2 cellular contexts compared by ENCODE assay signal in the genomic region with DNA sequence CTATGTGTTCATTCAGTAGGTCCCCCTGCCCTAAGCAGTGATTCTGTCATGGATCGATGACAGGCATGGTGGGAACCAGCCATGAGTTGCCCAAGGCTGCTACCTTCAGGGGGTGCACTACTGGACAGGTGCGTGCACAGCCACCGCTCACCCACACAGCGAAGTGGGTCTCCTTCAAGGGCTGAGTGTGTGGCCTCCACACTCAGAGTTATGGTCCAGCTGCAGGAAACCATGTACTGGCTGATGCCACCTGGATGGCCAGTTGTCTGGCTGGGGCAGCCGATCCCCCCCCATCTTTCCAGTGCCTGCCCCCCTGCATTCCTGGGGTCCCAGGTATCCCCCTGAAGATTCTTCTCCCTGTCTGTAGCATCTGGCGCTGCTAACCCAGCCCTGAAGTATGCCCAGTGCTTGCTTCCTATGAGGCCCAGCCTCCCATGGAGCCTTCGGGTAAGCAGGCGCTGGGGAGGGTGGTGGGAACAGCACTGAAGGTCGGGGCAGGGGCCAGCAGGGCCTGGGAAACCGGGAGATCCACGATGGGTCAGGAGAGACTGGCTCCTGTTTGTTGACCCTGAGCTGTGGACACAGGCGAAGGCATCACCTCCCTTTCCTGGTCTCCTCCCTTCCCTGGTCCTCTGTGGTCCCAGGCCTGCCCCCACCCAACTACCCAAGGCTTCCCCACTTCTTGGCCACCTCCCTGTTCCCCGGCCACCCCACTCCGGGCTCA.
A peak's percentile ranks its signal among the peaks of the same experiment; 100 is the strongest.
TF ChIP-seq lines count a peak whose summit lies in the region.

No MANE protein-coding gene starts in this region.

TF ChIP-seq in HEK293, 187 proteins besides CTCF, POLR2A, EP300 and RAD21:
- TF ChIP-seq ZFHX2 (tag by site-specific recombination; conservative IDR thresholded peaks at IDR 0.05) (0 out of 2 replicates have a peak, but pooled peaks have one; percentile 6), ZNF341 (tag by site-specific recombination; IDR thresholded peaks at IDR 0.05; ENCODE audit: low read depth) (peak; percentile 59), ZNF768 (tag by site-specific recombination; IDR thresholded peaks at IDR 0.05) (no peak), YY2 (tag by site-specific recombination; IDR thresholded peaks at IDR 0.05) (no peak)
TF ChIP-seq in HEK293: peak in this region for 2.

TF ChIP-seq in H1, 55 proteins besides CTCF, POLR2A, EP300 and RAD21:
- no peak for TF ChIP-seq TEAD4 (IDR thresholded peaks at IDR 0.05; ENCODE audit: low read depth, low read length)
- TF ChIP-seq POLR2AphosphoS5 (IDR thresholded peaks at IDR 0.05; ENCODE audit: low read depth, low read length): no peak
- TF ChIP-seq CHD2 (IDR thresholded peaks at IDR 0.05; ENCODE audit: low read length): no peak
- no peak for TF ChIP-seq MAFK (IDR thresholded peaks at IDR 0.05; ENCODE audit: low read depth, low read length)
- TF ChIP-seq, protein P1, sequence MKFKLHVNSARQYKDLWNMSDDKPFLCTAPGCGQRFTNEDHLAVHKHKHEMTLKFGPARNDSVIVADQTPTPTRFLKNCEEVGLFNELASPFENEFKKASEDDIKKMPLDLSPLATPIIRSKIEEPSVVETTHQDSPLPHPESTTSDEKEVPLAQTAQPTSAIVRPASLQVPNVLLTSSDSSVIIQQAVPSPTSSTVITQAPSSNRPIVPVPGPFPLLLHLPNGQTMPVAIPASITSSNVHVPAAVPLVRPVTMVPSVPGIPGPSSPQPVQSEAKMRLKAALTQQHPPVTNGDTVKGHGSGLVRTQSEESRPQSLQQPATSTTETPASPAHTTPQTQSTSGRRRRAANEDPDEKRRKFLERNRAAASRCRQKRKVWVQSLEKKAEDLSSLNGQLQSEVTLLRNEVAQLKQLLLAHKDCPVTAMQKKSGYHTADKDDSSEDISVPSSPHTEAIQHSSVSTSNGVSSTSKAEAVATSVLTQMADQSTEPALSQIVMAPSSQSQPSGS (IDR thresholded peaks at IDR 0.05; ENCODE audit: low read length): no peak
- no peak for TF ChIP-seq NRF1 (IDR thresholded peaks at IDR 0.05; ENCODE audit: low read depth, low read length)
- no peak for TF ChIP-seq TAF1 (IDR thresholded peaks at IDR 0.05; ENCODE audit: low read depth, low read length)
- TF ChIP-seq RBBP5 (IDR thresholded peaks at IDR 0.05; ENCODE audit: borderline replicate concordance, low read depth, low read length): no peak
- TF ChIP-seq POU5F1 (IDR thresholded peaks at IDR 0.05; ENCODE audit: low read depth, low read length): no peak
- TF ChIP-seq EGR1 (IDR thresholded peaks at IDR 0.05; ENCODE audit: borderline replicate concordance, low read depth, low read length): no peak
- no peak for TF ChIP-seq SAP30 (IDR thresholded peaks at IDR 0.05; ENCODE audit: insufficient read depth, insufficient replicate concordance, low read length)
- no peak for TF ChIP-seq KDM4A (IDR thresholded peaks at IDR 0.05; ENCODE audit: low read depth, low read length, severe bottlenecking)
